19 cellular contexts compared by ENCODE assay signal in the genomic region with DNA sequence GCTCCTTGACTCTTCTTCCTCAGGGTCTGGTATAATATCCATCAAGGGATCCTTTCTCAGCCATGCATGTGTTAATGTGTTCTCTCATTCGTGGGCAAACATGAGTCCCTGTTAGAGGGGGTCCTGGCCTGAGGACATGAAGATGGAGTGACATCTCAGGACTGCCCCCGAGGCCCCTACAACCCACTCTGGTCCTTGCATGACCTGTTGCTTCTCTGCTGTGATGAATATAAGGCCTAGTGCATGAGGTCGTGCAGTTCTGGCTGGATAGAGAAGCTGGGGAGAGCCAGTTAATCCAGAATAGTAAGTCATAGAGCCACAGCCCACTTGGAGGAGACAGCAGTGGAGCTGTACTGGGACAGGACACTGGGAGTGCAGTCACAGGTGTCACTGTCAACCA. TPM values are rescaled to one million over a fixed set of nuclear protein-coding genes. Genes with fewer than 3 reads are reported as not detected.
A peak's percentile ranks its signal among the peaks of the same experiment; 100 is the strongest.
DNase-seq lines count a peak whose midpoint lies in the region; TF ChIP-seq lines count a peak whose summit lies in the region.
"Had no signal": no experiment of that assay in that cellular context is flagged by ENCODE, and none has a peak within 500 bp of the region (broad histone marks: within the 10 kb centered on the region; RNA-seq: fewer than 3 reads in every experiment).

No MANE protein-coding gene starts in this region.

- H3K4me3 ChIP-seq in OCI-LY7 (ENCODE audit: low read depth, low read length, poor library complexity, severe bottlenecking) (no peak overlapping the region), osteoblast (ENCODE audit: insufficient read depth, low read length) (no peak overlapping the region), lower leg skin (ENCODE audit: low read depth, poor library complexity, severe bottlenecking) (no peak overlapping the region)
- H3K4me3 ChIP-seq: A549; BLaER1 treated with 17β-estradiol and CSF1 and Interleukin-3, amounts not matched to agents 10 nM and 100 nM had no signal

- CTCF ChIA-PET in OCI-LY7 (lab: Charles Lee; ENCODE audit: unreplicated experiment): no interaction called here

- H4K20me1 ChIP-seq in OCI-LY7 (ENCODE audit: insufficient read depth, low read length): no peaks in the 10 kb centered on the region
- no peaks in the 10 kb centered on the region for H4K20me1 ChIP-seq in osteoblast (ENCODE audit: insufficient read depth, low read length)

- H3K27ac ChIP-seq in OCI-LY7 (ENCODE audit: low read depth, low read length, poor library complexity, severe bottlenecking) (peak overlapping the region; percentile 92), osteoblast (ENCODE audit: low read depth, low read length) (no peak overlapping the region)
- H3K27ac ChIP-seq: 22Rv1; A549; BLaER1 treated with 17β-estradiol and CSF1 and Interleukin-3, amounts not matched to agents 10 nM and 100 nM; C4-2B had no signal

- TF ChIP-seq CTCF in OCI-LY7 (conservative IDR thresholded peaks at IDR 0.05; ENCODE audit: low read length) (no peak), osteoblast (IDR thresholded peaks at IDR 0.05; ENCODE audit: extremely low read depth, low read depth, low read length) (no peak), lower leg skin (IDR thresholded peaks at IDR 0.05) (no peak)

- H3K9me2 ChIP-seq in OCI-LY7 (ENCODE audit: insufficient read depth, low read length): no peaks in the 10 kb centered on the region

- H3K36me3 ChIP-seq in OCI-LY7 (ENCODE audit: insufficient read depth, low read length) (peaks cover 9% of the 10 kb centered on the region; the same call in 1 of the 2 replicates), osteoblast (ENCODE audit: insufficient read depth, low read length) (no peaks in the 10 kb centered on the region)
- H3K36me3 ChIP-seq: BLaER1 treated with 17β-estradiol and CSF1 and Interleukin-3, amounts not matched to agents 10 nM and 100 nM had no signal

- WGBS in lower leg skin, 2 donors: 59 to 68% methylated on average over 3 of the region's 3 CpGs

- no peak for TF ChIP-seq POLR2A in lower leg skin (IDR thresholded peaks at IDR 0.05)

- intact Hi-C loops in OCI-LY7 (cut with micrococcal nuclease; ENCODE audit: unreplicated experiment): no loop called here
- intact Hi-C loops in lower leg skin (cut with DNase I; ENCODE audit: low total_unique reads): no loop called here

- H3K27me3 ChIP-seq in osteoblast (ENCODE audit: insufficient read depth, low read length): peaks cover 3% of the 10 kb centered on the region

- H3K4me1 ChIP-seq in OCI-LY7 (ENCODE audit: insufficient read depth, low read length, poor library complexity, severe bottlenecking) (peaks cover 79% of the 10 kb centered on the region), osteoblast (ENCODE audit: insufficient read depth, low read length) (no peaks in the 10 kb centered on the region)
- H3K4me1 ChIP-seq: A549, Caco-2 had no signal

- DNase-seq in DMS53 (lab: John Stamatoyannopoulos, UW) (peak; percentile 35), DMS53 treated with DMSO at 0.1 percent for 48 hours (lab: John Stamatoyannopoulos, UW; ENCODE audit: unreplicated experiment) (no peak), OCI-LY7 (ENCODE audit: low spot score) (peak; percentile 27), osteoblast (ENCODE audit: insufficient read length, low spot score, missing footprints) (peak; percentile 43), lower leg skin (ENCODE audit: low spot score in 2 of 2) (no peak)
- no peak for DNase-seq in activated CD8-positive, alpha-beta memory T cell treated with anti-CD3 and anti-CD28 coated beads, Interleukin-2, amount 50 U/mL, for 4 hours
- DNase-seq: AML-193; Caco-2; Calu3; CD4-positive, alpha-beta T cell; CD8-positive, alpha-beta T cell; DMS79 treated with DMSO at 0.1 percent for 48 hours; GF-D8 had no signal

- H2AFZ ChIP-seq in OCI-LY7 (ENCODE audit: low read length) (peak overlapping the region; percentile 17; the same call in 1 of the 2 replicates), osteoblast (ENCODE audit: low read length) (no peak overlapping the region)

- H3K9me3 ChIP-seq in OCI-LY7 (ENCODE audit: low read length) (peaks cover 11% of the 10 kb centered on the region), osteoblast (ENCODE audit: low read depth, low read length) (no peaks in the 10 kb centered on the region)
- H3K9me3 ChIP-seq: Caco-2 had no signal

- H3K79me2 ChIP-seq in OCI-LY7 (ENCODE audit: insufficient read depth, low read depth, low read length) (no peaks in the 10 kb centered on the region), osteoblast (ENCODE audit: insufficient read depth, low read length) (no peaks in the 10 kb centered on the region)

- H3K4me2 ChIP-seq in OCI-LY7 (ENCODE audit: low read length) (peak overlapping the region; percentile 71; the same call in 1 of the 2 replicates), osteoblast (ENCODE audit: insufficient read depth, low read length) (no peak overlapping the region)
- H3K4me2 ChIP-seq: A549 had no signal

- BruUV-seq in OCI-LY7 (replicated peaks; lab: Mats Ljungman, UMichigan): no TSS peak

- POLR2A ChIA-PET in OCI-LY7 (lab: Charles Lee): interaction anchor here (0.8 to 1.5 kb wide), 4 partner anchors 8 to 411 kb away, joined by 3 to 5 read pairs (median 3); no protein-coding TSS in a partner anchor

RNA-seq across cellular contexts. Expression of a gene that starts 4.6 kb away (rescaled TPM):
- total RNA-seq in OCI-LY7 (2014; rRNA removed; shearing (Covaris generic)): not detected in 2 replicates
- total RNA-seq in OCI-LY7 (2022): not detected in 2 replicates
- total RNA-seq in osteoblast: not detected in 2 replicates
- total RNA-seq in lower leg skin: under 1 TPM; under 0.01 to 0.34 (median 0.22) TPM
- total RNA-seq: A172; B cell; Caco-2; Calu3; CD4-positive, alpha-beta T cell; CD8-positive, alpha-beta T cell had no signal

Comparison
In these comparisons a context has a peak if more than half of its experiments do, and no peak if none do; other contexts are left out.
1. DNase-seq: peak in DMS53 (single experiment), OCI-LY7 (single experiment) and osteoblast (single experiment); none in DMS53 treated with DMSO at 0.1 percent for 48 hours (single experiment), lower leg skin (0 of 2) and activated CD8-positive, alpha-beta memory T cell treated with anti-CD3 and anti-CD28 coated beads, Interleukin-2, amount 50 U/mL, for 4 hours (single experiment).